30 cellular contexts compared by ENCODE assay signal in the genomic region with DNA sequence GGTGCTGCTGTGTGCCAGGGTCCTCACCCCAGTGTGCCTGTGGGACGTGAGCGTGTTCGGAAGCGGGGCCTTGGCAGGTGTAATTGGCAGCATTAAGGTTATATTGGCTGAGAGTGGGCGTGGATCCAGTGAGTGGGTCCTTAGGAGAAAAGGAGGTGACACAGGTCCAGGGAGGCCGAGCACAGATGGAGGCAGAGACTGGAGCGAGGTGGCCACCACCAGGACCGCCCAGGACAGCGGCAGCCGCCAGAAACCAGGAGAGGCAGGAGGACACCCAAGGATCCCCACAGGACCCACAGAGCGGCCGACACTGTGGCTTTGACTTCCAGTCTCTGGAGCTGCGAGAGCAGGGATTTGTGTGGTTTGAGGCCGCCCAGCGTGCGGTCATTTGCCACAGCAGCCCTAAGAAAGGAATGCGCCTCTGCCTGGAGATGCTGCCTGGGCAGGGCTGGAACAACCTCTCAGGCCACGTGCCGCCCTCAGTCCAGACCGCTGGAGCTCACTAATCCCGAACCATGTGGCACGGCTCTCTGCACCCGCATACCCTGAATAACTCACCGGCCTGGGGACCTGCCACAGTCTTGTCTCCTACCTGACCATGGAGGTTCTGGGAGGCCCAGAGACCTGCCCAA. TPM values are rescaled to one million over a fixed set of nuclear protein-coding genes. Genes with fewer than 3 reads are reported as not detected.
A peak's percentile ranks its signal among the peaks of the same experiment; 100 is the strongest.
DNase-seq lines count a peak whose midpoint lies in the region; ATAC-seq, FAIRE-seq and TF ChIP-seq lines count a peak whose summit lies in the region.
"Had no signal": no experiment of that assay in that cellular context is flagged by ENCODE, and none has a peak within 500 bp of the region (broad histone marks: within the 10 kb centered on the region; RNA-seq: fewer than 3 reads in every experiment).

No MANE protein-coding gene starts in this region.

- TF ChIP-seq RAD21 in HepG2 (CRISPR knock-in tag; IDR thresholded peaks at IDR 0.05), result no peak

- no peaks in the 10 kb centered on the region for H3K36me3 ChIP-seq in HepG2 (replicated peaks in 1 of 2; ENCODE audit: control insufficient read depth in 1 of 2, insufficient read depth in 2 of 2, low read length in 2 of 2)
- H3K36me3 ChIP-seq in endodermal cell (ENCODE audit: control insufficient read depth, insufficient read depth, low read length), result no peaks in the 10 kb centered on the region
- no peaks in the 10 kb centered on the region for H3K36me3 ChIP-seq in colonic mucosa
- H3K36me3 ChIP-seq: MG63, Peyer's patch, tibial artery had no signal

- H3K4me3 Mint-ChIP-seq in endodermal cell, result no peak overlapping the region
- H3K4me3 Mint-ChIP-seq: activated CD4-positive, alpha-beta T cell treated with anti-CD3 and anti-CD28 coated beads, Interleukin-2, amount 10 ng/mL, durations not matched to agents 24 days and 14 days; activated CD8-positive, alpha-beta memory T cell treated with anti-CD3 and anti-CD28 coated beads, Interleukin-2, amount 10 ng/mL, durations not matched to agents 7 days and 5 days; HFFc6; memory B cell; naive B cell; stimulated activated memory B cell treated with anti-CD40 and anti-IgM and Interleukin-4, amounts not matched to agents 10 μg/mL and 1 μg/mL and 100 μg/mL, for 72 hours had no signal

- H3K27ac ChIP-seq in angular gyrus (ENCODE audit: low read depth, low read length) (peak overlapping the region; percentile 93), HepG2 (ENCODE audit: extremely low read length, insufficient read depth, low read length) (no peak overlapping the region), endodermal cell (ENCODE audit: low read depth, low read length) (no peak overlapping the region), colonic mucosa (no peak overlapping the region)
- H3K27ac ChIP-seq: Peyer's patch, tibial artery had no signal

- H3K4me2 ChIP-seq in HepG2 (ENCODE audit: low read depth, low read length), result no peak overlapping the region

- H3K4me3 ChIP-seq in HepG2 (replicated peaks in 1 of 3; ENCODE audit: insufficient read depth in 1 of 3, low read depth in 2 of 3, low read length in 3 of 3) (no peak overlapping the region), endodermal cell (ENCODE audit: low read length) (no peak overlapping the region), colonic mucosa (no peak overlapping the region)
- H3K4me3 ChIP-seq: MG63, Peyer's patch, tibial artery had no signal

- in situ Hi-C loops in HepG2 (cut with HindIII; ENCODE audit: extremely low pct_ligation_motif_present, low pct_unique_long_range_greater_than_20kb), result no loop called here

- intact Hi-C loops in HepG2 (cut with micrococcal nuclease; ENCODE audit: unreplicated experiment) (no loop called here), posterior cingulate gyrus (cut with DNase I) (no loop called here), colonic mucosa (cut with DNase I) (no loop called here)

- H4K20me1 ChIP-seq in HepG2 (ENCODE audit: insufficient read depth, low read length), result no peaks in the 10 kb centered on the region

- no peak for FAIRE-seq in HepG2 (lab: Jason Lieb, UNC)
- FAIRE-seq: GM19239 had no signal

- H2AFZ ChIP-seq in HepG2 (ENCODE audit: low read length), result no peak overlapping the region

- H3K9me3 ChIP-seq in HepG2 (ENCODE audit: low read length), result no peaks in the 10 kb centered on the region
- no peaks in the 10 kb centered on the region for H3K9me3 ChIP-seq in endodermal cell (ENCODE audit: control insufficient read depth, low read length)
- H3K9me3 ChIP-seq in colonic mucosa, result no peaks in the 10 kb centered on the region
- H3K9me3 ChIP-seq: MG63, Peyer's patch, tibial artery had no signal

- H3K4me1 Mint-ChIP-seq in endodermal cell, result no peaks in the 10 kb centered on the region
- H3K4me1 Mint-ChIP-seq: activated CD4-positive, alpha-beta T cell treated with anti-CD3 and anti-CD28 coated beads, Interleukin-2, amount 10 ng/mL, durations not matched to agents 24 days and 14 days; activated CD8-positive, alpha-beta memory T cell treated with anti-CD3 and anti-CD28 coated beads, Interleukin-2, amount 10 ng/mL, durations not matched to agents 7 days and 5 days; memory B cell; stimulated activated memory B cell treated with anti-CD40 and anti-IgM and Interleukin-4, amounts not matched to agents 10 μg/mL and 1 μg/mL and 100 μg/mL, for 72 hours had no signal

- H3K27ac Mint-ChIP-seq in endodermal cell, result no peak overlapping the region
- H3K27ac Mint-ChIP-seq: activated CD4-positive, alpha-beta T cell treated with anti-CD3 and anti-CD28 coated beads, Interleukin-2, amount 10 ng/mL, durations not matched to agents 24 days and 14 days; activated CD8-positive, alpha-beta memory T cell treated with anti-CD3 and anti-CD28 coated beads, Interleukin-2, amount 10 ng/mL, durations not matched to agents 7 days and 5 days; activated naive CD4-positive, alpha-beta T cell treated with anti-CD3 and anti-CD28 coated beads, Interleukin-2, amount 50 U/mL, for 72 hours; HFFc6; memory B cell; naive B cell; stimulated activated memory B cell treated with anti-CD40 and anti-IgM and Interleukin-4, amounts not matched to agents 10 μg/mL and 1 μg/mL and 100 μg/mL, for 72 hours had no signal

- no TSS peak for BruUV-seq in HepG2 (replicated peaks; lab: Mats Ljungman, UMichigan)

- H3K27me3 ChIP-seq in HepG2 (ENCODE audit: control insufficient read depth in 1 of 2, insufficient read depth in 2 of 2, low read length in 2 of 2), result peaks cover 25 to 93% of the 10 kb centered on the region in 2 experiments
- H3K27me3 ChIP-seq in endodermal cell (ENCODE audit: control insufficient read depth, insufficient read depth, low read length, poor library complexity, severe bottlenecking), result peaks cover 6% of the 10 kb centered on the region
- H3K27me3 ChIP-seq in colonic mucosa, result no peaks in the 10 kb centered on the region
- H3K27me3 ChIP-seq: Peyer's patch had no signal

- H3K36me3 Mint-ChIP-seq in endodermal cell (ENCODE audit: low read depth), result no peaks in the 10 kb centered on the region
- H3K36me3 Mint-ChIP-seq: activated CD8-positive, alpha-beta memory T cell treated with anti-CD3 and anti-CD28 coated beads, Interleukin-2, amount 10 ng/mL, durations not matched to agents 7 days and 5 days; activated naive CD4-positive, alpha-beta T cell treated with anti-CD3 and anti-CD28 coated beads, Interleukin-2, amount 50 U/mL, for 72 hours; naive B cell; stimulated activated memory B cell treated with anti-CD40 and anti-IgM and Interleukin-4, amounts not matched to agents 10 μg/mL and 1 μg/mL and 100 μg/mL, for 72 hours had no signal

- H3K27me3 Mint-ChIP-seq in endodermal cell (ENCODE audit: insufficient read depth), result no peaks in the 10 kb centered on the region

- no peaks in the 10 kb centered on the region for H3K9me3 Mint-ChIP-seq in endodermal cell
- H3K9me3 Mint-ChIP-seq: activated CD4-positive, alpha-beta T cell treated with anti-CD3 and anti-CD28 coated beads, Interleukin-2, amount 10 ng/mL, durations not matched to agents 24 days and 14 days; activated naive CD4-positive, alpha-beta T cell treated with anti-CD3 and anti-CD28 coated beads, Interleukin-2, amount 50 U/mL, for 72 hours; HFFc6; memory B cell; stimulated activated memory B cell treated with anti-CD40 and anti-IgM and Interleukin-4, amounts not matched to agents 10 μg/mL and 1 μg/mL and 100 μg/mL, for 72 hours had no signal

- no peaks in the 10 kb centered on the region for H3K79me2 ChIP-seq in HepG2 (ENCODE audit: insufficient read depth, low read length)

- H3K9ac ChIP-seq in HepG2 (ENCODE audit: insufficient read depth, low read depth, low read length), result no peak overlapping the region
- no peak overlapping the region for H3K9ac ChIP-seq in endodermal cell (ENCODE audit: extremely low read depth, low read length, poor library complexity, severe bottlenecking)
- no peak overlapping the region for H3K9ac ChIP-seq in colonic mucosa (ENCODE audit: low read depth in 2 of 2, low read length in 2 of 2)

- WGBS in HepG2 (ENCODE audit: low lambda C conversion rate), result 31% methylated on average over 12 of the region's 24 CpGs
- WGBS in endodermal cell (ENCODE audit: insufficient coverage in 1 of 2, insufficient read length in 1 of 2), 2 experiments, result 92 to 96% methylated on average over 21 to 24 of the region's 24 CpGs

- TF ChIP-seq EP300 in HepG2 (IDR thresholded peaks at IDR 0.05; ENCODE audit: low read depth in 2 of 2, low read length in 2 of 2) (no peak), HepG2 (CRISPR knock-in tag; IDR thresholded peaks at IDR 0.05; ENCODE audit: borderline replicate concordance) (no peak)

- H3K4me1 ChIP-seq in HepG2 (ENCODE audit: insufficient read depth, low read length), result peaks cover 10% of the 10 kb centered on the region
- no peaks in the 10 kb centered on the region for H3K4me1 ChIP-seq in endodermal cell (ENCODE audit: control insufficient read depth, insufficient read depth, low read length)
- no peaks in the 10 kb centered on the region for H3K4me1 ChIP-seq in colonic mucosa
- H3K4me1 ChIP-seq: Peyer's patch had no signal

- POLR2A ChIA-PET in HepG2 (lab: Yijun Ruan, JAX), result no interaction called here

- ATAC-seq in HepG2 (peak; percentile 7; the same call in 1 of the 3 replicates), HG03432 (IDR thresholded peaks at IDR 0.05; ENCODE audit: unreplicated experiment) (no peak)
- ATAC-seq: activated CD8-positive, alpha-beta memory T cell treated with anti-CD3 and anti-CD28 coated beads, Interleukin-2, amount 10 ng/mL, durations not matched to agents 7 days and 5 days; activated naive CD4-positive, alpha-beta T cell treated with anti-CD3 and anti-CD28 coated beads, Interleukin-2, amount 50 U/mL, for 72 hours; stimulated activated memory B cell treated with anti-CD40 and anti-IgM and Interleukin-4, amounts not matched to agents 10 μg/mL and 1 μg/mL and 100 μg/mL, for 72 hours had no signal

- DNase-seq in Ammon's horn (ENCODE audit: low spot score) (peak; percentile 52), HepG2 (ENCODE audit: low spot score) (no peak), posterior cingulate gyrus (peak in 7 of 10 donors; percentile 41 to 93 (median 59)), NCI-H146 (lab: John Stamatoyannopoulos, UW) (no peak), endodermal cell (no peak), colonic mucosa (no peak)
- DNase-seq: activated CD4-positive, alpha-beta T cell treated with anti-CD3 and anti-CD28 coated beads, Interleukin-2, amount 10 ng/mL, durations not matched to agents 24 days and 14 days; activated CD8-positive, alpha-beta memory T cell treated with anti-CD3 and anti-CD28 coated beads, Interleukin-2, amount 10 ng/mL, durations not matched to agents 7 days and 5 days; HFFc6; kidney glomerular epithelial cell; MG63; naive B cell; NCI-H1417 treated with DMSO at 0.1 percent for 48 hours; NCI-H2107; NCI-H510A; Peyer's patch; stimulated activated CD4-positive, alpha-beta T cell treated with anti-CD3 and anti-CD28 coated beads, Interleukin-1b, Interleukin-23, amount 100 ng/mL, for 48 hours; tibial artery had no signal

- CTCF ChIA-PET in HepG2 (lab: Yijun Ruan, JAX; ENCODE audit: low intra/inter-chr PET ratio, low total read pairs), result no interaction called here

- TF ChIP-seq POLR2A in HepG2 (IDR thresholded peaks at IDR 0.05; ENCODE audit: insufficient read depth in 1 of 2, low read depth in 2 of 2, low read length in 2 of 2), result no peak

- TF ChIP-seq CTCF in HepG2 (CRISPR knock-in tag; IDR thresholded peaks at IDR 0.05), result no peak
- TF ChIP-seq CTCF in endodermal cell (conservative IDR thresholded peaks at IDR 0.05), result no peak
- TF ChIP-seq CTCF in colonic mucosa (IDR thresholded peaks at IDR 0.05), result no peak

RNA-seq across cellular contexts. Expression of a gene that starts 45.3 kb away (rescaled TPM):
- total RNA-seq in HepG2 (2016; rRNA removed; fragmentation: Illumina TruSeq; extraction: Trizol) (0.15 and 0.20 TPM in 2 replicates), endodermal cell (1 to 10 TPM in 1 of 2 donors, under 1 TPM in 1; 0.69 to 5.1 TPM), colonic mucosa (under 1 TPM; 0.20 to 0.61 TPM)
- total RNA-seq in HepG2 (2016; cell fraction: cytosol; rRNA removed; fragmentation: Illumina TruSeq; extraction: Trizol; ENCODE audit: low read depth), result not detected in 2 replicates
- 0.21 and 0.28 TPM in 2 replicates for total RNA-seq in HepG2 (2016; cell fraction: insoluble cytoplasmic fraction; rRNA removed; fragmentation: Illumina TruSeq; extraction: Trizol)
- 0.19 and 0.31 TPM in 2 replicates for total RNA-seq in HepG2 (2016; cell fraction: membrane; rRNA removed; fragmentation: Illumina TruSeq; extraction: Trizol)
- total RNA-seq in HepG2 (2016; cell fraction: nucleus; rRNA removed; fragmentation: Illumina TruSeq; extraction: Trizol), result 0.22 TPM in 1 of 2 replicates, not detected in the other
- 0.28 and 0.34 TPM in 2 replicates for polyA plus RNA-seq in HepG2 (2011; rRNA removed)
- 0.32 and 0.42 TPM in 2 replicates for polyA plus RNA-seq in HepG2 (2011; cell fraction: cytosol; rRNA removed)
- polyA plus RNA-seq in HepG2 (2011; cell fraction: nucleus; rRNA removed), result 3.2 and 3.6 TPM in 2 replicates
- polyA plus RNA-seq in HepG2 (2012), result 0.25 and 0.61 TPM in 2 replicates
- 0.06 and 0.08 TPM in 2 replicates for polyA plus RNA-seq in HepG2 (2016; cell fraction: cytosol; fragmentation: Illumina TruSeq; extraction: Trizol; ENCODE audit: low read depth)
- 0.33 and 0.39 TPM in 2 replicates for polyA plus RNA-seq in HepG2 (2016; cell fraction: insoluble cytoplasmic fraction; fragmentation: Illumina TruSeq; extraction: Trizol; ENCODE audit: low read depth)
- 0.20 TPM in 1 of 2 replicates, not detected in the other for polyA plus RNA-seq in HepG2 (2016; cell fraction: membrane; fragmentation: Illumina TruSeq; extraction: Trizol; ENCODE audit: low read depth)
- 0.55 and 0.61 TPM in 2 replicates for polyA plus RNA-seq in HepG2 (2016; cell fraction: nucleus; fragmentation: Illumina TruSeq; extraction: Trizol; ENCODE audit: insufficient read depth, low read depth)
- polyA minus RNA-seq in HepG2 (2011; rRNA and poly(A)+ RNA removed; ENCODE audit: low replicate concordance), result 0.09 and 0.42 TPM in 2 replicates
- 0.30 TPM in 1 of 2 replicates, not detected in the other for polyA minus RNA-seq in HepG2 (2011; cell fraction: cytosol; rRNA and poly(A)+ RNA removed)
- polyA minus RNA-seq in HepG2 (2011; cell fraction: nucleus; rRNA and poly(A)+ RNA removed), result 0.25 and 0.39 TPM in 2 replicates
- polyA plus RNA-seq in endodermal cell (2013, experiment 1 of 2), result 8.9 TPM
- 9.2 TPM for polyA plus RNA-seq in endodermal cell (2013, experiment 2 of 2)

RNA-seq across cellular contexts. Expression of a gene that starts 45.6 kb away (rescaled TPM):
- 0.14 and 0.49 TPM in 2 replicates for total RNA-seq in HepG2 (2016; rRNA removed; fragmentation: Illumina TruSeq; extraction: Trizol)
- 0.18 TPM in 1 of 2 replicates, not detected in the other for total RNA-seq in HepG2 (2016; cell fraction: cytosol; rRNA removed; fragmentation: Illumina TruSeq; extraction: Trizol; ENCODE audit: low read depth)
- total RNA-seq in HepG2 (2016; cell fraction: insoluble cytoplasmic fraction; rRNA removed; fragmentation: Illumina TruSeq; extraction: Trizol), result 0.22 TPM in 1 of 2 replicates, not detected in the other
- 0.14 and 0.15 TPM in 2 replicates for total RNA-seq in HepG2 (2016; cell fraction: membrane; rRNA removed; fragmentation: Illumina TruSeq; extraction: Trizol)
- not detected in 2 replicates for total RNA-seq in HepG2 (2016; cell fraction: nucleus; rRNA removed; fragmentation: Illumina TruSeq; extraction: Trizol)
- 0.20 and 0.26 TPM in 2 replicates for polyA plus RNA-seq in HepG2 (2011; rRNA removed)
- polyA plus RNA-seq in HepG2 (2011; cell fraction: cytosol; rRNA removed), result 0.55 and 0.79 TPM in 2 replicates
- polyA plus RNA-seq in HepG2 (2011; cell fraction: nucleus; rRNA removed), result 0.55 and 0.62 TPM in 2 replicates
- 1.3 and 2.0 TPM in 2 replicates for polyA plus RNA-seq in HepG2 (2012)
- not detected in 2 replicates for polyA plus RNA-seq in HepG2 (2016; cell fraction: cytosol; fragmentation: Illumina TruSeq; extraction: Trizol; ENCODE audit: low read depth)
- not detected in 2 replicates for polyA plus RNA-seq in HepG2 (2016; cell fraction: insoluble cytoplasmic fraction; fragmentation: Illumina TruSeq; extraction: Trizol; ENCODE audit: low read depth)
- polyA plus RNA-seq in HepG2 (2016; cell fraction: membrane; fragmentation: Illumina TruSeq; extraction: Trizol; ENCODE audit: low read depth), result 0.18 TPM in 1 of 2 replicates, not detected in the other
- 0.36 TPM in 1 of 2 replicates, not detected in the other for polyA plus RNA-seq in HepG2 (2016; cell fraction: nucleus; fragmentation: Illumina TruSeq; extraction: Trizol; ENCODE audit: insufficient read depth, low read depth)
- polyA minus RNA-seq in HepG2 (2011; rRNA and poly(A)+ RNA removed; ENCODE audit: low replicate concordance), result 0.26 and 1.1 TPM in 2 replicates
- polyA minus RNA-seq in HepG2 (2011; cell fraction: cytosol; rRNA and poly(A)+ RNA removed), result 0.44 and 0.59 TPM in 2 replicates
- polyA minus RNA-seq in HepG2 (2011; cell fraction: nucleus; rRNA and poly(A)+ RNA removed), result 0.26 TPM in 1 of 2 replicates, not detected in the other
- 1 to 10 TPM in 1 of 2 donors, under 1 TPM in 1; 0.64 to 1.3 TPM for total RNA-seq in endodermal cell
- 0.18 TPM for polyA plus RNA-seq in endodermal cell (2013, experiment 1 of 2)
- not detected for polyA plus RNA-seq in endodermal cell (2013, experiment 2 of 2)
- under 1 TPM; 0.24 to 0.37 TPM for total RNA-seq in colonic mucosa
- total RNA-seq: A673; activated CD4-positive, alpha-beta T cell treated with anti-CD3 and anti-CD28 coated beads, Interleukin-2, amount 10 ng/mL, durations not matched to agents 24 days and 14 days; activated CD8-positive, alpha-beta memory T cell treated with anti-CD3 and anti-CD28 coated beads, Interleukin-2, amount 10 ng/mL, durations not matched to agents 7 days and 5 days; activated naive CD4-positive, alpha-beta T cell treated with anti-CD3 and anti-CD28 coated beads, Interleukin-2, amount 50 U/mL, for 72 hours; chondrocyte; HFFc6; posterior vena cava; skeletal muscle tissue; T-helper 2 cell treated with Interferon-gamma antibody and Interleukin-4, amounts not matched to agents 100 ng/mL and 5 ng/mL, for 36 hours had no signal
- polyA plus RNA-seq: BJ had no signal

RNA-seq across cellular contexts. Expression of a gene that starts 56.1 kb away (rescaled TPM):
- total RNA-seq in HepG2 (2016; rRNA removed; fragmentation: Illumina TruSeq; extraction: Trizol), result 2.3 and 6.8 TPM in 2 replicates
- 23.4 and 25.3 TPM in 2 replicates for total RNA-seq in HepG2 (2016; cell fraction: cytosol; rRNA removed; fragmentation: Illumina TruSeq; extraction: Trizol; ENCODE audit: low read depth)
- total RNA-seq in HepG2 (2016; cell fraction: insoluble cytoplasmic fraction; rRNA removed; fragmentation: Illumina TruSeq; extraction: Trizol), result 1.7 and 5.9 TPM in 2 replicates
- 6.7 and 7.2 TPM in 2 replicates for total RNA-seq in HepG2 (2016; cell fraction: membrane; rRNA removed; fragmentation: Illumina TruSeq; extraction: Trizol)
- 6.8 and 8.9 TPM in 2 replicates for total RNA-seq in HepG2 (2016; cell fraction: nucleus; rRNA removed; fragmentation: Illumina TruSeq; extraction: Trizol)
- polyA plus RNA-seq in HepG2 (2011; rRNA removed), result 8.5 and 13.7 TPM in 2 replicates
- 6.6 and 9.1 TPM in 2 replicates for polyA plus RNA-seq in HepG2 (2011; cell fraction: cytosol; rRNA removed)
- polyA plus RNA-seq in HepG2 (2011; cell fraction: nucleus; rRNA removed), result 21.9 and 22.4 TPM in 2 replicates
- polyA plus RNA-seq in HepG2 (2012), result 7.4 and 13.7 TPM in 2 replicates
- 1.2 and 1.4 TPM in 2 replicates for polyA plus RNA-seq in HepG2 (2016; cell fraction: cytosol; fragmentation: Illumina TruSeq; extraction: Trizol; ENCODE audit: low read depth)
- polyA plus RNA-seq in HepG2 (2016; cell fraction: insoluble cytoplasmic fraction; fragmentation: Illumina TruSeq; extraction: Trizol; ENCODE audit: low read depth), result 1.7 and 1.8 TPM in 2 replicates
- polyA plus RNA-seq in HepG2 (2016; cell fraction: membrane; fragmentation: Illumina TruSeq; extraction: Trizol; ENCODE audit: low read depth), result 1.1 and 1.4 TPM in 2 replicates
- 9.6 and 11.1 TPM in 2 replicates for polyA plus RNA-seq in HepG2 (2016; cell fraction: nucleus; fragmentation: Illumina TruSeq; extraction: Trizol; ENCODE audit: insufficient read depth, low read depth)
- 30.2 and 40.1 TPM in 2 replicates for polyA minus RNA-seq in HepG2 (2011; rRNA and poly(A)+ RNA removed; ENCODE audit: low replicate concordance)
- 10.7 and 15.0 TPM in 2 replicates for polyA minus RNA-seq in HepG2 (2011; cell fraction: cytosol; rRNA and poly(A)+ RNA removed)
- 13.4 and 17.4 TPM in 2 replicates for polyA minus RNA-seq in HepG2 (2011; cell fraction: nucleus; rRNA and poly(A)+ RNA removed)
- total RNA-seq in endodermal cell, result 10 to 100 TPM; 13.7 to 15.1 TPM
- polyA plus RNA-seq in endodermal cell (2013, experiment 1 of 2), result 12.7 TPM
- polyA plus RNA-seq in endodermal cell (2013, experiment 2 of 2), result 10.8 TPM
- total RNA-seq in colonic mucosa, result 10 to 100 TPM in 1 of 2 donors, 1 to 10 TPM in 1; 8.4 to 12.8 TPM

Comparison
In these comparisons a context has a peak if more than half of its experiments do, and no peak if none do; other contexts are left out.
1. DNase-seq: peak in Ammon's horn (single experiment) and posterior cingulate gyrus (7 of 10); none in HepG2 (single experiment), NCI-H146 (single experiment), endodermal cell (single experiment) and colonic mucosa (single experiment).